ENCODE assay signal across 8 cellular contexts in the genomic region with DNA sequence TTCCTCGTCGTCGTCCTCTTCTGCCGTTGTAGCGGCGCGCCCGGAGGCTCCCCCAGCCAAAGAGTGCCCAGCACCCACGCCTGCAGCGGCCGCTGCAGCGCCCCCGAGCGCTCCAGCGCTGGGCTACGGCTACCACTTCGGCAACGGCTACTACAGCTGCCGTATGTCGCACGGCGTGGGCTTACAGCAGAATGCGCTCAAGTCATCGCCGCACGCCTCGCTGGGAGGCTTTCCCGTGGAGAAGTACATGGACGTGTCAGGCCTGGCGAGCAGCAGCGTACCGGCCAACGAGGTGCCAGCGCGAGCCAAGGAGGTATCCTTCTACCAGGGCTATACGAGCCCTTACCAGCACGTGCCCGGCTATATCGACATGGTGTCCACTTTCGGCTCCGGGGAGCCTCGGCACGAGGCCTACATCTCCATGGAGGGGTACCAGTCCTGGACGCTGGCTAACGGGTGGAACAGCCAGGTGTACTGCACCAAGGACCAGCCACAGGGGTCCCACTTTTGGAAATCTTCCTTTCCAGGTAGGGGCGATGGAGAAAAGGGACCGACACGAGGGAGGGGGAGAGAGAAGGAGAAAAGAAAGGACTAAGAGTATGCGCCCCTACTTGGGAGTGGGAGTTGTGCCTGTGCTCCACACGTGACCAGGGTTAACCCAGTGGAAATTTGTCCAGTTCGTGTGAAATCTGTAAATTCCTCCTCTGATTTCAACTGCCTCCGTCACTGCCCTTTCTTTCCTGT. TPM values are rescaled to one million over a fixed set of nuclear protein-coding genes. Genes with fewer than 3 reads are reported as not detected.
A peak's percentile ranks its signal among the peaks of the same experiment; 100 is the strongest.
DNase-seq lines count a peak whose midpoint lies in the region; ATAC-seq and TF ChIP-seq lines count a peak whose summit lies in the region.

No MANE protein-coding gene starts in this region.

- H3K27me3 Mint-ChIP-seq in activated naive CD8-positive, alpha-beta T cell, result peaks cover 70% of the 10 kb centered on the region
- H3K27me3 Mint-ChIP-seq in activated naive CD8-positive, alpha-beta T cell treated with anti-CD3 and anti-CD28 coated beads for 36 hours, result peaks cover 94% of the 10 kb centered on the region

- H3K4me1 Mint-ChIP-seq in activated naive CD8-positive, alpha-beta T cell (ENCODE audit: low read depth), result peaks cover 40% of the 10 kb centered on the region
- H3K4me1 Mint-ChIP-seq in activated naive CD8-positive, alpha-beta T cell treated with anti-CD3 and anti-CD28 coated beads for 36 hours, result peaks cover 27% of the 10 kb centered on the region

- H3K27me3 ChIP-seq in iPS-20b (ENCODE audit: insufficient read depth, low read length), result peaks cover 100% of the 10 kb centered on the region
- H3K27me3 ChIP-seq in thoracic aorta (replicated peaks; ENCODE audit: insufficient read depth), result peaks cover 69% of the 10 kb centered on the region

- peaks cover 4% of the 10 kb centered on the region for H3K9me3 Mint-ChIP-seq in activated naive CD8-positive, alpha-beta T cell (ENCODE audit: low read depth)
- peaks cover 3% of the 10 kb centered on the region for H3K9me3 Mint-ChIP-seq in activated naive CD8-positive, alpha-beta T cell treated with anti-CD3 and anti-CD28 coated beads for 36 hours

- H3K27ac ChIP-seq in iPS-20b (ENCODE audit: low read length) (no peak overlapping the region), thoracic aorta (no peak overlapping the region)

- no peak for TF ChIP-seq CTCF in thoracic aorta (IDR thresholded peaks at IDR 0.05)

- no peak for DNase-seq in activated naive CD8-positive, alpha-beta T cell treated with anti-CD3 and anti-CD28 coated beads for 36 hours
- DNase-seq in NCI-H774 (lab: John Stamatoyannopoulos, UW) (peak; percentile 16), thoracic aorta (ENCODE audit: low spot score) (no peak), NCI-H128 (lab: John Stamatoyannopoulos, UW; ENCODE audit: unreplicated experiment) (no peak), GF-D8 (lab: John Stamatoyannopoulos, UW) (no peak)

- peak overlapping the region; percentile 66 for H3K27ac Mint-ChIP-seq in activated naive CD8-positive, alpha-beta T cell
- H3K27ac Mint-ChIP-seq in activated naive CD8-positive, alpha-beta T cell treated with anti-CD3 and anti-CD28 coated beads for 36 hours, result no peak overlapping the region

- peaks cover 19% of the 10 kb centered on the region; the same call in 1 of the 2 replicates for H3K4me1 ChIP-seq in iPS-20b (ENCODE audit: insufficient read depth, low read length)
- peaks cover 8 to 27% of the 10 kb centered on the region in 2 donors for H3K4me1 ChIP-seq in thoracic aorta (ENCODE audit: control insufficient read depth in 1 of 2, low read depth in 2 of 2)

- peak overlapping the region; percentile 64 for H3K4me3 Mint-ChIP-seq in activated naive CD8-positive, alpha-beta T cell
- no peak overlapping the region for H3K4me3 Mint-ChIP-seq in activated naive CD8-positive, alpha-beta T cell treated with anti-CD3 and anti-CD28 coated beads for 36 hours

- H3K9me3 ChIP-seq in iPS-20b (ENCODE audit: insufficient read depth, low read depth, low read length) (peaks cover 16% of the 10 kb centered on the region), thoracic aorta (no peaks in the 10 kb centered on the region)

- H3K4me3 ChIP-seq in iPS-20b (ENCODE audit: low read length) (peak overlapping the region; percentile 32; the same call in 1 of the 2 replicates), thoracic aorta (peak overlapping the region; percentile 52)

- ATAC-seq in thoracic aorta (ENCODE audit: insufficient number of reproducible peaks, low FRiP score, low read depth), result no peak
- ATAC-seq in HG03521 (IDR thresholded peaks at IDR 0.05; ENCODE audit: unreplicated experiment), result no peak

- no peak overlapping the region for H3K9ac ChIP-seq in iPS-20b (ENCODE audit: low read depth, low read length)

- H3K36me3 Mint-ChIP-seq in activated naive CD8-positive, alpha-beta T cell, result peaks cover 4% of the 10 kb centered on the region
- H3K36me3 Mint-ChIP-seq in activated naive CD8-positive, alpha-beta T cell treated with anti-CD3 and anti-CD28 coated beads for 36 hours, result peaks cover 5% of the 10 kb centered on the region

- H3K36me3 ChIP-seq in iPS-20b (ENCODE audit: insufficient read depth, low read depth, low read length), result no peaks in the 10 kb centered on the region
- no peaks in the 10 kb centered on the region for H3K36me3 ChIP-seq in thoracic aorta

RNA-seq across cellular contexts. Expression of a gene that starts 0.8 kb away (rescaled TPM):
- total RNA-seq in activated naive CD8-positive, alpha-beta T cell treated with anti-CD3 and anti-CD28 coated beads for 36 hours, result not detected
- not detected for total RNA-seq in thoracic aorta

RNA-seq across cellular contexts. Expression of a gene that starts 6.3 kb away (rescaled TPM):
- total RNA-seq in activated naive CD8-positive, alpha-beta T cell treated with anti-CD3 and anti-CD28 coated beads for 36 hours, result not detected
- not detected for total RNA-seq in thoracic aorta

RNA-seq across cellular contexts. Expression of a gene that starts 9.6 kb away (rescaled TPM):
- total RNA-seq in activated naive CD8-positive, alpha-beta T cell treated with anti-CD3 and anti-CD28 coated beads for 36 hours, result not detected
- total RNA-seq in thoracic aorta, result not detected

RNA-seq across cellular contexts. Expression of a gene that starts 13.8 kb away (rescaled TPM):
- not detected for total RNA-seq in activated naive CD8-positive, alpha-beta T cell treated with anti-CD3 and anti-CD28 coated beads for 36 hours
- total RNA-seq in thoracic aorta, result not detected

RNA-seq across cellular contexts. Expression of a gene that starts 23.3 kb away (rescaled TPM):
- not detected for total RNA-seq in activated naive CD8-positive, alpha-beta T cell treated with anti-CD3 and anti-CD28 coated beads for 36 hours
- not detected for total RNA-seq in thoracic aorta
